In genomic region chr1:100423832-100424337, GRCh38 we compare ENCODE assay signal across 10 cellular contexts.
A peak's percentile ranks its signal among the peaks of the same experiment; 100 is the strongest.
DNase-seq lines count a peak whose midpoint lies in the region; ATAC-seq and TF ChIP-seq lines count a peak whose summit lies in the region.
"Had no signal": no experiment of that assay in that cellular context is flagged by ENCODE, and none has a peak within 500 bp of the region (broad histone marks: within the 10 kb centered on the region; RNA-seq: fewer than 3 reads in every experiment).

No MANE protein-coding gene starts in this region.

- TF ChIP-seq CTCF in GM06990 (IDR thresholded peaks at IDR 0.05; ENCODE audit: insufficient read depth, low read length, poor library complexity, severe bottlenecking) (peak; percentile 36), lower leg skin (IDR thresholded peaks at IDR 0.05) (no peak), testis (IDR thresholded peaks at IDR 0.05) (no peak)

- H3K79me1 ChIP-seq in mesenchymal stem cell (replicated peaks; ENCODE audit: low read length, poor library complexity, severe bottlenecking), result no peaks in the 10 kb centered on the region

- H3K4ac ChIP-seq in mesenchymal stem cell (ENCODE audit: low read depth in 1 of 2, low read length in 2 of 2), result no peak overlapping the region

- H3K4me2 ChIP-seq in mesenchymal stem cell (ENCODE audit: low read length, poor library complexity, severe bottlenecking), result no peak overlapping the region

- H3K9me3 ChIP-seq in testis, result no peaks in the 10 kb centered on the region
- H3K9me3 ChIP-seq in mesenchymal stem cell (ENCODE audit: control insufficient read depth, low read length), result no peaks in the 10 kb centered on the region

- no peak overlapping the region for H2AK5ac ChIP-seq in mesenchymal stem cell (ENCODE audit: low read length, severe bottlenecking)

- ATAC-seq in GM19438 (IDR thresholded peaks at IDR 0.05; ENCODE audit: low read depth, unreplicated experiment), result peak; percentile 86
- ATAC-seq in HG03139 (IDR thresholded peaks at IDR 0.05; ENCODE audit: unreplicated experiment), result peak; percentile 79
- ATAC-seq in activated naive CD4-positive, alpha-beta T cell treated with anti-CD3 and anti-CD28 coated beads, Interleukin-2, amount 50 U/mL, for 72 hours, result peak; percentile 36 to 39

- H3K4me1 ChIP-seq in testis (no peaks in the 10 kb centered on the region), mesenchymal stem cell (ENCODE audit: control insufficient read depth, insufficient read depth, low read depth, low read length) (no peaks in the 10 kb centered on the region)

- H3K36me3 ChIP-seq in GM06990 (ENCODE audit: control insufficient read depth, insufficient read depth, low read length) (no peaks in the 10 kb centered on the region), testis (ENCODE audit: low read depth, missing control alignments) (no peaks in the 10 kb centered on the region), mesenchymal stem cell (ENCODE audit: control insufficient read depth in 1 of 2, insufficient read depth in 2 of 2, low read depth in 1 of 2, low read length in 2 of 2) (no peaks in the 10 kb centered on the region)

- H4K8ac ChIP-seq in mesenchymal stem cell (ENCODE audit: low read length), result no peak overlapping the region

- H2BK15ac ChIP-seq in mesenchymal stem cell (ENCODE audit: low read depth, poor library complexity, severe bottlenecking), result no peak overlapping the region

- no peak overlapping the region for H4K91ac ChIP-seq in mesenchymal stem cell (ENCODE audit: low read length)

- H3K27ac Mint-ChIP-seq in activated naive CD4-positive, alpha-beta T cell treated with anti-CD3 and anti-CD28 coated beads, Interleukin-2, amount 50 U/mL, for 72 hours, result peak overlapping the region in 1 of 2 donors; percentile 21

- H3K18ac ChIP-seq in mesenchymal stem cell (ENCODE audit: low read depth in 1 of 2, low read length in 2 of 2), result no peak overlapping the region

- WGBS in lower leg skin, 2 donors, result 87 to 94% methylated on average over 6 of the region's 6 CpGs
- 98 to 99% methylated on average over 6 of the region's 6 CpGs for WGBS in testis, 2 donors
- WGBS in mesenchymal stem cell, result 98% methylated on average over 6 of the region's 6 CpGs

- H3K27me3 ChIP-seq in GM06990 (replicated peaks; ENCODE audit: control insufficient read depth, insufficient read depth, low read length) (no peaks in the 10 kb centered on the region), testis (no peaks in the 10 kb centered on the region), mesenchymal stem cell (ENCODE audit: control insufficient read depth in 1 of 2, insufficient read depth in 1 of 2, low read length in 2 of 2) (no peaks in the 10 kb centered on the region)

- H3K9ac ChIP-seq in mesenchymal stem cell (ENCODE audit: low read length), result no peak overlapping the region

- intact Hi-C loops in lower leg skin (cut with DNase I; ENCODE audit: low total_unique reads), result no loop called here
- intact Hi-C loops in testis (cut with DNase I; ENCODE audit: low total_unique reads), result no loop called here

- H3K36me3 Mint-ChIP-seq in activated naive CD4-positive, alpha-beta T cell treated with anti-CD3 and anti-CD28 coated beads, Interleukin-2, amount 50 U/mL, for 72 hours, result peaks cover 0 to 14% of the 10 kb centered on the region in 2 donors

- no peak overlapping the region for H2BK12ac ChIP-seq in mesenchymal stem cell (ENCODE audit: low read length in 2 of 2)

- H3K23ac ChIP-seq in mesenchymal stem cell (ENCODE audit: low read length in 2 of 2), result no peak overlapping the region

- H3K14ac ChIP-seq in mesenchymal stem cell (ENCODE audit: low read length in 2 of 2), result no peak overlapping the region

- no peaks in the 10 kb centered on the region for H3K9me3 Mint-ChIP-seq in activated naive CD4-positive, alpha-beta T cell treated with anti-CD3 and anti-CD28 coated beads, Interleukin-2, amount 50 U/mL, for 72 hours

- no peak overlapping the region for H2BK120ac ChIP-seq in mesenchymal stem cell (ENCODE audit: low read depth, low read length)

- TF ChIP-seq POLR2A in lower leg skin (IDR thresholded peaks at IDR 0.05) (no peak), testis (IDR thresholded peaks at IDR 0.05) (no peak)

- DNase-seq in GM06990 (ENCODE audit: extremely low read depth, insufficient read length) (peak; percentile 14), mucosa of gallbladder (ENCODE audit: low spot score) (no peak), lower leg skin (ENCODE audit: low spot score in 2 of 2) (no peak), testis (no peak), mesenchymal stem cell (no peak)
- no peak for DNase-seq in activated naive CD4-positive, alpha-beta T cell treated with anti-CD3 and anti-CD28 coated beads, Interleukin-2, amount 50 U/mL, for 72 hours (ENCODE audit: low spot score in 2 of 2)
- DNase-seq: midbrain had no signal

- H3K4me3 ChIP-seq in GM06990 (replicated peaks; ENCODE audit: low read depth, low read length) (no peak overlapping the region), lower leg skin (ENCODE audit: low read depth, poor library complexity, severe bottlenecking) (no peak overlapping the region), testis (no peak overlapping the region), mesenchymal stem cell (ENCODE audit: insufficient read depth in 1 of 2, low read depth in 1 of 2, low read length in 2 of 2) (no peak overlapping the region)
- H3K4me3 ChIP-seq: coronary artery had no signal

- H3K27ac ChIP-seq in testis (no peak overlapping the region), mesenchymal stem cell (ENCODE audit: low read length, poor library complexity, severe bottlenecking) (no peak overlapping the region)
- H3K27ac ChIP-seq: coronary artery had no signal

- no peak overlapping the region for H2BK5ac ChIP-seq in mesenchymal stem cell (ENCODE audit: low read depth, low read length, poor library complexity, severe bottlenecking)

- no peak overlapping the region for H2AFZ ChIP-seq in mesenchymal stem cell (ENCODE audit: low read depth, low read length)
